18 cellular contexts compared by ENCODE assay signal in the genomic region with DNA sequence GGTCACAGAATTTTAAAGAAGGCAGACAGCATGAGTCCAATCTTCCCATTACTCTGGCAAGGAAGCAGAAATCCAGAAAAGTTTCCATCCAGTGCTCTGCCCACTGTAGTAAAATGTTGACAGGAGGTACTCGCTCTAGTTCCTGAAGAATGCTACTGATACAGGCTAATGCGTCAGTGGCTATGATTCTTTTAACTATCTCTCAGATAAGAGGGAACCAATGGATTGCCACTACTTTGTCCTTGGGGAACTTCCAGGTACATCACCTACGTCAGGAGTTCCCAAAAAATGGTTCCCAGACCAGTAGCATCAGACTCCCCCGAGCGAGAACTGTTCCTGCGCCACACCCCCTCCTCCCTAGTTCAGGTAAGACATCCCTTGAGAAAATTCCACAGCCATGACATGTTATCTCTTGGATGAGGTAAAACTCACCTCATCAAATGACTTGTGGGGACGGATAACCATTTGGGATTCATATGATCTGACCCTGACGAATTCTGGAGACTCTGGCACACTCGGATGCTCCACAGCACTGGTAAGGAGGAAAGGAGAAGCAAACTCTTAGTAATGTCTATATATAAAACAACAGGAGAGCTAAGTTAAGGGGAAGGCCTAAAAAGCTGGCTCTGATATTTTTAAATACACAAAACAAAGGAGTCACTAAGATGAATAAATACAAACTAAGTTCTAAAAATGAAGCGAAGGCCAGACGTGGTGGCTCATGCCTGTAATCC. TPM values are rescaled to one million over a fixed set of nuclear protein-coding genes. Genes with fewer than 3 reads are reported as not detected.
DNase-seq lines count a peak whose midpoint lies in the region; ATAC-seq and TF ChIP-seq lines count a peak whose summit lies in the region.
"Had no signal": no experiment of that assay in that cellular context is flagged by ENCODE, and none has a peak within 500 bp of the region (broad histone marks: within the 10 kb centered on the region; RNA-seq: fewer than 3 reads in every experiment).

No MANE protein-coding gene starts in this region.

- no peaks in the 10 kb centered on the region for H3K27me3 Mint-ChIP-seq in activated naive CD4-positive, alpha-beta T cell treated with anti-CD3 and anti-CD28 coated beads, Interleukin-2, amount 50 U/mL, for 24 hours
- no peaks in the 10 kb centered on the region for H3K27me3 Mint-ChIP-seq in activated naive CD4-positive, alpha-beta T cell treated with anti-CD3 and anti-CD28 coated beads, Interleukin-2, amount 10 ng/mL, durations not matched to agents 7 days and 5 days
- H3K27me3 Mint-ChIP-seq in CD8-positive, alpha-beta memory T cell: no peaks in the 10 kb centered on the region
- H3K27me3 Mint-ChIP-seq in glutamatergic neuron (ENCODE audit: unreplicated experiment): peaks cover 1% of the 10 kb centered on the region

- H3K27ac Mint-ChIP-seq in activated naive CD4-positive, alpha-beta T cell treated with anti-CD3 and anti-CD28 coated beads, Interleukin-2, amount 50 U/mL, for 24 hours: peak overlapping the region; percentile 8
- no peak overlapping the region for H3K27ac Mint-ChIP-seq in activated naive CD4-positive, alpha-beta T cell treated with anti-CD3 and anti-CD28 coated beads, Interleukin-2, amount 10 ng/mL, durations not matched to agents 7 days and 5 days
- H3K27ac Mint-ChIP-seq in CD8-positive, alpha-beta memory T cell: peak overlapping the region in 5 of 8 donors; percentile 14 to 50 (median 32)
- H3K27ac Mint-ChIP-seq in glutamatergic neuron (ENCODE audit: unreplicated experiment): peak overlapping the region; percentile 2

- H3K4me1 Mint-ChIP-seq in activated naive CD4-positive, alpha-beta T cell treated with anti-CD3 and anti-CD28 coated beads, Interleukin-2, amount 50 U/mL, for 24 hours: peaks cover 24% of the 10 kb centered on the region
- H3K4me1 Mint-ChIP-seq in activated naive CD4-positive, alpha-beta T cell treated with anti-CD3 and anti-CD28 coated beads, Interleukin-2, amount 10 ng/mL, durations not matched to agents 7 days and 5 days: peaks cover 13% of the 10 kb centered on the region
- peaks cover 16 to 41% (median 25%) of the 10 kb centered on the region in 3 donors for H3K4me1 Mint-ChIP-seq in CD8-positive, alpha-beta memory T cell
- H3K4me1 Mint-ChIP-seq in glutamatergic neuron (ENCODE audit: low read depth, unreplicated experiment): no peaks in the 10 kb centered on the region

- peaks cover 8% of the 10 kb centered on the region for H3K36me3 Mint-ChIP-seq in activated naive CD4-positive, alpha-beta T cell treated with anti-CD3 and anti-CD28 coated beads, Interleukin-2, amount 50 U/mL, for 24 hours
- peaks cover 40% of the 10 kb centered on the region for H3K36me3 Mint-ChIP-seq in activated naive CD4-positive, alpha-beta T cell treated with anti-CD3 and anti-CD28 coated beads, Interleukin-2, amount 10 ng/mL, durations not matched to agents 7 days and 5 days
- H3K36me3 Mint-ChIP-seq in CD8-positive, alpha-beta memory T cell: peaks cover 21 to 65% (median 23%) of the 10 kb centered on the region in 3 donors
- no peaks in the 10 kb centered on the region for H3K36me3 Mint-ChIP-seq in glutamatergic neuron (ENCODE audit: unreplicated experiment)

- CTCF ChIA-PET in activated naive CD4-positive, alpha-beta T cell treated with anti-CD3 and anti-CD28 coated beads, Interleukin-2, amount 10 ng/mL, durations not matched to agents 7 days and 5 days (lab: Charles Lee): interaction anchor here (1.0 kb wide), 2 partner anchors 18 to 75 kb away, joined by 3 to 4 read pairs; no protein-coding TSS in a partner anchor
- CTCF ChIA-PET in CD8-positive, alpha-beta memory T cell (lab: Charles Lee): interaction anchor here (1.7 kb wide), 1 partner anchor 18 kb away, joined by 8 read pairs; no protein-coding TSS in a partner anchor

- H3K9me3 ChIP-seq in CD8-positive, alpha-beta memory T cell (ENCODE audit: low read length): no peaks in the 10 kb centered on the region
- H3K9me3 ChIP-seq in psoas muscle: no peaks in the 10 kb centered on the region
- H3K9me3 ChIP-seq in sigmoid colon: no peaks in the 10 kb centered on the region

- peaks cover 52% of the 10 kb centered on the region for H3K36me3 ChIP-seq in CD8-positive, alpha-beta memory T cell (ENCODE audit: insufficient read depth, low read length)
- H3K36me3 ChIP-seq in psoas muscle (ENCODE audit: insufficient read depth in 1 of 2, low read depth in 1 of 2) (peaks cover 14 to 81% of the 10 kb centered on the region in 2 donors), sigmoid colon (peaks cover 29 to 79% (median 45%) of the 10 kb centered on the region in 4 donors)

- H3K4me3 ChIP-seq in CD8-positive, alpha-beta memory T cell (ENCODE audit: low read length): no peak overlapping the region
- no peak overlapping the region for H3K4me3 ChIP-seq in psoas muscle
- H3K4me3 ChIP-seq in sigmoid colon: no peak overlapping the region

- no peak overlapping the region for H3K27ac ChIP-seq in CD8-positive, alpha-beta memory T cell (ENCODE audit: low read depth, low read length)
- peak overlapping the region; percentile 46 for H3K27ac ChIP-seq in psoas muscle
- no peak overlapping the region for H3K27ac ChIP-seq in sigmoid colon

- POLR2A ChIA-PET in CD8-positive, alpha-beta memory T cell (lab: Charles Lee): interaction anchor here (1.0 kb wide), 1 partner anchor 16 kb away, joined by 3 read pairs; the partner anchor contains the start of gene STARD7

- H3K27me3 ChIP-seq in CD8-positive, alpha-beta memory T cell (ENCODE audit: insufficient read depth, low read length, poor library complexity, severe bottlenecking): no peaks in the 10 kb centered on the region
- H3K27me3 ChIP-seq in psoas muscle (ENCODE audit: insufficient read depth in 3 of 3, low read length in 2 of 3): no peaks in the 10 kb centered on the region
- H3K27me3 ChIP-seq in sigmoid colon: no peaks in the 10 kb centered on the region

- DNase-seq in activated naive CD4-positive, alpha-beta T cell treated with anti-CD3 and anti-CD28 coated beads, Interleukin-2, amount 10 ng/mL, durations not matched to agents 7 days and 5 days: no peak
- no peak for DNase-seq in CD8-positive, alpha-beta memory T cell
- no peak for DNase-seq in glutamatergic neuron
- DNase-seq in psoas muscle: no peak
- DNase-seq in sigmoid colon: no peak
- DNase-seq in DMS 273 treated with DMSO at 0.1 percent for 48 hours (lab: John Stamatoyannopoulos, UW): no peak
- DNase-seq: CD8-positive, alpha-beta T cell; DMS79; NCI-H1417; NCI-H187; NCI-H2227 treated with DMSO at 0.1 percent for 48 hours; NCI-H510A treated with DMSO at 0.1 percent for 48 hours; NCI-H774; SIG-M5 had no signal

- 80 to 89% (median 81%) methylated on average over 11 of the region's 11 CpGs for WGBS in psoas muscle, 3 donors
- WGBS in sigmoid colon, 2 donors: 95 to 96% methylated on average over 11 of the region's 11 CpGs

- no peaks in the 10 kb centered on the region for H3K9me3 Mint-ChIP-seq in activated naive CD4-positive, alpha-beta T cell treated with anti-CD3 and anti-CD28 coated beads, Interleukin-2, amount 50 U/mL, for 24 hours
- H3K9me3 Mint-ChIP-seq in activated naive CD4-positive, alpha-beta T cell treated with anti-CD3 and anti-CD28 coated beads, Interleukin-2, amount 10 ng/mL, durations not matched to agents 7 days and 5 days: no peaks in the 10 kb centered on the region
- H3K9me3 Mint-ChIP-seq in CD8-positive, alpha-beta memory T cell: no peaks in the 10 kb centered on the region
- no peaks in the 10 kb centered on the region for H3K9me3 Mint-ChIP-seq in glutamatergic neuron (ENCODE audit: unreplicated experiment)
- H3K9me3 Mint-ChIP-seq: CD8-positive, alpha-beta T cell had no signal

- H3K4me1 ChIP-seq in CD8-positive, alpha-beta memory T cell (ENCODE audit: insufficient read depth, low read length): no peaks in the 10 kb centered on the region
- H3K4me1 ChIP-seq in psoas muscle: peaks cover 44% of the 10 kb centered on the region
- no peaks in the 10 kb centered on the region for H3K4me1 ChIP-seq in sigmoid colon

- intact Hi-C loops in psoas muscle (cut with DNase I): no loop called here
- intact Hi-C loops in sigmoid colon (cut with DNase I): no loop called here

- no peak for TF ChIP-seq CTCF in glutamatergic neuron (IDR thresholded peaks at IDR 0.05; ENCODE audit: partially characterized antibody, unreplicated experiment)
- TF ChIP-seq CTCF in psoas muscle (IDR thresholded peaks at IDR 0.05): no peak
- TF ChIP-seq CTCF in sigmoid colon (IDR thresholded peaks at IDR 0.05): no peak

- no peak overlapping the region for H3K4me3 Mint-ChIP-seq in activated naive CD4-positive, alpha-beta T cell treated with anti-CD3 and anti-CD28 coated beads, Interleukin-2, amount 50 U/mL, for 24 hours
- no peak overlapping the region for H3K4me3 Mint-ChIP-seq in activated naive CD4-positive, alpha-beta T cell treated with anti-CD3 and anti-CD28 coated beads, Interleukin-2, amount 10 ng/mL, durations not matched to agents 7 days and 5 days
- no peak overlapping the region for H3K4me3 Mint-ChIP-seq in CD8-positive, alpha-beta memory T cell
- no peak overlapping the region for H3K4me3 Mint-ChIP-seq in glutamatergic neuron (ENCODE audit: unreplicated experiment)
- H3K4me3 Mint-ChIP-seq: CD8-positive, alpha-beta T cell had no signal

- no peak for TF ChIP-seq EP300 in sigmoid colon (IDR thresholded peaks at IDR 0.05)

- TF ChIP-seq POLR2A in sigmoid colon (IDR thresholded peaks at IDR 0.05): no peak

- no peak for ATAC-seq in psoas muscle
- ATAC-seq: CD8-positive, alpha-beta T cell had no signal

RNA-seq across cellular contexts. Expression of gene STARD7, which starts 16.5 kb away (rescaled TPM):
- 100 to 1,000 TPM; 255 to 256 TPM for total RNA-seq in CD8-positive, alpha-beta memory T cell
- 147 TPM for polyA plus RNA-seq in CD8-positive, alpha-beta memory T cell
- total RNA-seq in glutamatergic neuron (ENCODE audit: unreplicated experiment) (100 TPM), psoas muscle (100 to 1,000 TPM; 162 to 290 (median 231) TPM), sigmoid colon (10 to 100 TPM; 50.4 to 88.5 (median 73.1) TPM)
- polyA plus RNA-seq in psoas muscle (100 to 1,000 TPM; 111 to 472 (median 125) TPM), sigmoid colon (10 to 100 TPM; 39.6 to 74.6 (median 40.5) TPM)

RNA-seq across cellular contexts. Expression of gene DUSP2, which starts 46.9 kb away (rescaled TPM):
- total RNA-seq in CD8-positive, alpha-beta memory T cell: 100 to 1,000 TPM; 214 to 237 TPM
- polyA plus RNA-seq in CD8-positive, alpha-beta memory T cell: 518 TPM
- total RNA-seq in glutamatergic neuron (ENCODE audit: unreplicated experiment): 0.34 TPM
- total RNA-seq in psoas muscle: 1 to 10 TPM in 3 of 4 donors, under 1 TPM in 1; 0.64 to 2.4 (median 1.8) TPM
- 1 to 10 TPM; 3.1 to 5.8 (median 4.1) TPM for polyA plus RNA-seq in psoas muscle
- total RNA-seq in sigmoid colon: 1 to 10 TPM in 3 of 4 donors, not detected in 1; 2.5 to 6.7 (median 3.0) TPM
- 10 to 100 TPM in 1 of 3 donors, 1 to 10 TPM in 2; 1.2 to 17.4 (median 1.2) TPM for polyA plus RNA-seq in sigmoid colon

RNA-seq across cellular contexts. Expression of gene ASTL, which starts 53.8 kb away (rescaled TPM):
- 10 to 100 TPM; 16.2 to 18.0 TPM for total RNA-seq in CD8-positive, alpha-beta memory T cell
- polyA plus RNA-seq in CD8-positive, alpha-beta memory T cell: 0.49 TPM
- total RNA-seq in glutamatergic neuron (ENCODE audit: unreplicated experiment) (not detected), psoas muscle (not detected), sigmoid colon (not detected)
- polyA plus RNA-seq in psoas muscle (under 1 TPM in 1 of 3 donors, not detected in 2; 0.03 TPM), sigmoid colon (under 1 TPM in 1 of 3 donors, not detected in 2; 0.36 TPM)
- total RNA-seq: H4, RPMI7951 had no signal
- polyA plus RNA-seq: BJ had no signal

Comparison
In these comparisons a context has a peak if more than half of its experiments do, and no peak if none do; other contexts are left out.
1. RNA of gene DUSP2, which starts 46.9 kb away (total RNA-seq): 214 to 237 TPM in CD8-positive, alpha-beta memory T cell; 2.5 to 6.7 TPM in sigmoid colon, 0.64 to 2.4 TPM in psoas muscle and 0.34 TPM in glutamatergic neuron (single experiment); every median in the first group is over 10 times any median in the second.
2. RNA of gene ASTL, which starts 53.8 kb away (total RNA-seq): 16.2 to 18.0 TPM in CD8-positive, alpha-beta memory T cell; not detected in psoas muscle, not detected in glutamatergic neuron (single experiment) and not detected in sigmoid colon; every median in the first group is over 10 times any median in the second.